8 cellular contexts compared by ENCODE assay signal in the genomic region with DNA sequence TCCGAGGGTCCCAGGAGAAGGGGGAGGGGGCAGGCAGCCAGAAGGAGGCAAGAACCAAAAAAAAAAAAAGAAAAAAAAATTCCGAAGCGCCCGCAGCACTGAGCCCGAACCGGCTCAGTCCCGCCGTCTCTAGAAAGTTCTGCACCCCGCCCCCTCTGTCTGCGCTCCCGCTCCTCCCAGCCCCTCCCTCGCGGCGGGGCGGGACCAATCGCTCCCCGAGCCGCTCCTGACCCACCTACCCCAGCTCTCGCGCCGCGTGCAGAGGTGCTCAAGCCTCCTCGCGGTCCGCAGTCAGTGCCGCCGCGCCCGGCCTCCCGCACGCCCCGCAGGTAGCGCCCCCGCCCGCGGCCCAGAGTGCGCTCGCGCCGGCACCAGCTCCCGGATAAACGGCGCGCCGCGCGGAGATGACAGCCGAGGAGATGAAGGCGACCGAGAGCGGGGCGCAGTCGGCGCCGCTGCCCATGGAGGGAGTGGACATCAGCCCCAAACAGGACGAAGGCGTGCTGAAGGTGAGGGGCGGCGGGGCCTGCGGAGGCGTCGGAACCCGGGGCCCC. TPM values are rescaled to one million over a fixed set of nuclear protein-coding genes. Genes with fewer than 3 reads are reported as not detected.
DNase-seq lines count a peak whose midpoint lies in the region; ATAC-seq and TF ChIP-seq lines count a peak whose summit lies in the region.

TSS of gene FKBP4 (plus strand) at position 235 of the 554 bp plus-strand sequence. CDS start at position 405, 170 bp downstream.

- peak; percentile 77 for ATAC-seq in HG03159 (IDR thresholded peaks at IDR 0.05; ENCODE audit: unreplicated experiment)

- peak; percentile 76 for TF ChIP-seq POLR2A in GM18951 (IDR thresholded peaks at IDR 0.05; ENCODE audit: extremely low read depth, insufficient read depth, insufficient read length)

- in situ Hi-C loops in GM18951 (cut with MboI; ENCODE audit: low sequenced_read_pairs, unreplicated experiment) = no loop called here

- DNase-seq in AG20443 (ENCODE audit: low spot score) (peak; percentile 97), NCI-H345 treated with DMSO at 0.1 percent for 48 hours (lab: John Stamatoyannopoulos, UW; ENCODE audit: unreplicated experiment) (peak; percentile 61), cerebellum (ENCODE audit: low spot score) (peak; percentile 98), kidney glomerular epithelial cell (lab: John Stamatoyannopoulos, UW) (peak; percentile 65)
- DNase-seq in activated CD4-positive, alpha-beta T cell treated with anti-CD3 and anti-CD28 coated beads for 24 hours (ENCODE audit: low read depth in 2 of 2) = peak; percentile 84 to 87
- DNase-seq in stimulated activated CD4-positive, alpha-beta T cell treated with anti-CD3 and anti-CD28 coated beads, Interleukin-1b, Interleukin-23, amount 100 ng/mL, for 1 hour (ENCODE audit: low read depth in 2 of 2) = peak; percentile 69 to 83

RNA-seq across cellular contexts. Expression of gene FKBP4, which starts in this region (rescaled TPM):
- 39.7 TPM for total RNA-seq in cerebellum

Comparison
In these comparisons a context has a peak if more than half of its experiments do, and no peak if none do; other contexts are left out.
1. Peak in every context shown above with its lines: DNase-seq and ATAC-seq.